ENCODE assay signal across 22 cellular contexts in the genomic region with DNA sequence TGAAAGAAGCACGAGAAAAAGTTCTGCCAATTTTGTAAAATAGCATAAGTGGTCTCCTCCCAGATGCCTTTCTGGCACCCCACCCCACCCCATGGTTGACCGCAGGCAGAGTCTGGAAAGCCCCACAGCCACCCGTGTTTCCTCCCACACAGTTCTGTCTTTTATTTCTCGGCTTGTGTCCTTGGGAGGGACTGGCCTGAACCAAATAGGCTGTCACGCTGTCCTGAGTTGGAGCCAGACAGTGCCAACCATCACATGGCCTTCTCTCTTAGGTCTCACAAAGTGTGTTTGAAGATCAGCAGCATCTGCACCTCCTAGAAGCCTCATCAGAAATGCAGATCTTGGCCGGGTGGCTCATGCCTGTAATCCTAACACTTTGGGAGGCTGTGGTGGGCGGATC. TPM values are rescaled to one million over a fixed set of nuclear protein-coding genes. Genes with fewer than 3 reads are reported as not detected.
DNase-seq lines count a peak whose midpoint lies in the region; ATAC-seq and TF ChIP-seq lines count a peak whose summit lies in the region.
"Had no signal": no experiment of that assay in that cellular context is flagged by ENCODE, and none has a peak within 500 bp of the region (broad histone marks: within the 10 kb centered on the region; RNA-seq: fewer than 3 reads in every experiment).

No MANE protein-coding gene starts in this region.

- peak overlapping the region; percentile 88 for H3K27ac Mint-ChIP-seq in activated B cell treated with CpG ODN at 0.5 μM for 24 hours
- peak overlapping the region; percentile 87 to 97 (median 92) for H3K27ac Mint-ChIP-seq in naive B cell
- H3K27ac Mint-ChIP-seq: neural progenitor cell; T-helper 1 cell treated with Interleukin-12 subunit alpha and Interleukin-12 subunit beta and Interleukin-4 antibody, amounts not matched to agents 30 μg/mL and 1 μg/mL, for 36 hours had no signal

- intact Hi-C loops in activated B cell treated with CpG ODN at 0.5 μM for 24 hours (cut with micrococcal nuclease) (no loop called here), aorta (cut with DNase I) (no loop called here)

- H3K4me1 ChIP-seq in aorta (ENCODE audit: control insufficient read depth in 1 of 2, insufficient read depth in 2 of 2, low read length in 2 of 2) (no peaks in the 10 kb centered on the region), foreskin keratinocyte (peaks cover 13% of the 10 kb centered on the region)
- H3K4me1 ChIP-seq: neural progenitor cell, right atrium auricular region, uterus had no signal

- no peaks in the 10 kb centered on the region for H3K36me3 ChIP-seq in aorta (ENCODE audit: control insufficient read depth in 1 of 2, insufficient read depth in 2 of 2, low read length in 1 of 2)
- H3K36me3 ChIP-seq: neural progenitor cell, right atrium auricular region, uterus had no signal

- no peaks in the 10 kb centered on the region for H3K9me3 ChIP-seq in aorta (ENCODE audit: control insufficient read depth, low read length)
- H3K9me3 ChIP-seq: right atrium auricular region, uterus had no signal

- H3K4me1 Mint-ChIP-seq in activated B cell treated with CpG ODN at 0.5 μM for 24 hours: peaks cover 70% of the 10 kb centered on the region
- H3K4me1 Mint-ChIP-seq in naive B cell: peaks cover 50 to 83% (median 72%) of the 10 kb centered on the region in 3 donors

- ATAC-seq in activated B cell treated with CpG ODN at 0.5 μM for 24 hours (ENCODE audit: low read depth) (peak; percentile 66), naive B cell (ENCODE audit: low read depth in 2 of 2) (peak; percentile 81 to 86), aorta (ENCODE audit: low FRiP score) (peak; percentile 29), GM21515 (IDR thresholded peaks at IDR 0.05; ENCODE audit: unreplicated experiment) (no peak), foreskin keratinocyte (no peak)
- ATAC-seq: activated CD4-positive, CD25-positive, alpha-beta regulatory T cell treated with anti-CD3 and anti-CD28 coated beads, Interleukin-2, amount 50 U/mL, for 24 hours; left lobe of liver; Right ventricle myocardium inferior had no signal

- TF ChIP-seq CTCF in activated B cell treated with CpG ODN at 0.5 μM for 24 hours (IDR thresholded peaks at IDR 0.05): no peak
- TF ChIP-seq CTCF in foreskin keratinocyte (conservative IDR thresholded peaks at IDR 0.05): no peak

- H3K4me3 ChIP-seq in aorta (ENCODE audit: low read length in 2 of 2): no peak overlapping the region
- H3K4me3 ChIP-seq: neural progenitor cell, right atrium auricular region, uterus had no signal

- H3K27me3 ChIP-seq in aorta (ENCODE audit: control insufficient read depth in 1 of 2, insufficient read depth in 2 of 2, low read length in 1 of 2) (no peaks in the 10 kb centered on the region), foreskin keratinocyte (no peaks in the 10 kb centered on the region)
- H3K27me3 ChIP-seq: neural progenitor cell, right atrium auricular region, uterus had no signal

- CTCF ChIA-PET in activated B cell treated with CpG ODN at 0.5 μM for 24 hours (lab: Charles Lee): interaction anchor here (1.4 kb wide), 1 partner anchor 15 kb away, joined by 3 read pairs; no protein-coding TSS in a partner anchor

- H3K27ac ChIP-seq in aorta (ENCODE audit: low read depth in 1 of 2, low read length in 2 of 2) (no peak overlapping the region), foreskin keratinocyte (no peak overlapping the region)
- H3K27ac ChIP-seq: neural progenitor cell, right atrium auricular region, uterus had no signal

- peak; percentile 4 to 26 for DNase-seq in stimulated activated CD8-positive, alpha-beta memory T cell treated with anti-CD3 and anti-CD28 coated beads, Interleukin-2, amount 100 ng/mL, for 1 hour (ENCODE audit: low read depth in 2 of 2)
- DNase-seq in stimulated activated CD8-positive, alpha-beta memory T cell treated with anti-CD3 and anti-CD28 coated beads, Interleukin-4, amount 100 ng/mL, for 48 hours: no peak
- DNase-seq in activated B cell treated with CpG ODN at 0.5 μM for 24 hours (peak; percentile 32), naive B cell (peak; percentile 71), aorta (peak in 1 of 2 donors; percentile 63), foreskin keratinocyte (no peak), 8988T (no peak)
- DNase-seq: cerebellar nuclear complex; DMS 273 treated with DMSO at 0.1 percent for 48 hours; Karpas-422; NCI-H1417; NK-92 treated with Interleukin-12 subunit alpha and Interleukin-12 subunit beta, amount 100 ng/mL, for 24 hours; stimulated activated CD4-positive, alpha-beta T cell treated with anti-CD3 and anti-CD28 coated beads, Interleukin-1b, Interleukin-23, amount 100 ng/mL, for 48 hours; uterus had no signal

- 84 to 85% methylated on average over 7 of the region's 7 CpGs for WGBS in aorta, 2 donors

- peaks cover 4% of the 10 kb centered on the region for H3K9me3 Mint-ChIP-seq in activated B cell treated with CpG ODN at 0.5 μM for 24 hours
- H3K9me3 Mint-ChIP-seq in naive B cell: no peaks in the 10 kb centered on the region

- peak overlapping the region; percentile 63 for H3K4me3 Mint-ChIP-seq in activated B cell treated with CpG ODN at 0.5 μM for 24 hours
- peak overlapping the region; percentile 19 to 90 (median 76) for H3K4me3 Mint-ChIP-seq in naive B cell
- H3K4me3 Mint-ChIP-seq: neural progenitor cell; T-helper 1 cell treated with Interleukin-12 subunit alpha and Interleukin-12 subunit beta and Interleukin-4 antibody, amounts not matched to agents 30 μg/mL and 1 μg/mL, for 36 hours had no signal

- H3K36me3 Mint-ChIP-seq in activated B cell treated with CpG ODN at 0.5 μM for 24 hours (ENCODE audit: low read depth) (no peaks in the 10 kb centered on the region), naive B cell (peaks cover 0 to 4% of the 10 kb centered on the region in 2 donors)
- H3K36me3 Mint-ChIP-seq: neural progenitor cell had no signal

- POLR2A ChIA-PET in activated B cell treated with CpG ODN at 0.5 μM for 24 hours (lab: Charles Lee): interaction anchor here (0.6 to 1.6 kb wide), 4 partner anchors 9 to 166 kb away, joined by 3 to 19 read pairs (median 5); a partner anchor contains a TSS

- H3K27me3 Mint-ChIP-seq in activated B cell treated with CpG ODN at 0.5 μM for 24 hours (no peaks in the 10 kb centered on the region), naive B cell (no peaks in the 10 kb centered on the region)

RNA-seq across cellular contexts. Expression of a gene that starts 10.2 kb away (rescaled TPM):
- total RNA-seq in activated B cell treated with CpG ODN at 0.5 μM for 24 hours: 119 and 124 TPM in 2 replicates
- 100 to 1,000 TPM; 203 to 338 (median 258) TPM for polyA plus RNA-seq in naive B cell (ENCODE audit: low read depth in 6 of 6)
- total RNA-seq in aorta: 10 to 100 TPM; 45.5 to 66.8 TPM
- 10 to 100 TPM; 52.1 to 56.8 TPM for polyA plus RNA-seq in aorta
- 97.7 and 108 TPM in 2 replicates for total RNA-seq in foreskin keratinocyte
- polyA plus RNA-seq in foreskin keratinocyte: 65.7 and 78.8 TPM in 2 replicates

RNA-seq across cellular contexts. Expression of a gene that starts 49.4 kb away (rescaled TPM):
- total RNA-seq in activated B cell treated with CpG ODN at 0.5 μM for 24 hours (0.66 and 2.5 TPM in 2 replicates), aorta (1 to 10 TPM in 1 of 2 donors, under 1 TPM in 1; 0.39 to 1.4 TPM), foreskin keratinocyte (0.42 and 0.48 TPM in 2 replicates)
- polyA plus RNA-seq in naive B cell (ENCODE audit: low read depth in 6 of 6) (1 to 10 TPM in 1 of 6 donors, under 1 TPM in 3, not detected in 2; 0.36 to 1.4 (median 0.75) TPM), aorta (under 1 TPM in 1 of 2 donors, not detected in 1; 0.63 TPM), foreskin keratinocyte (0.03 and 0.08 TPM in 2 replicates)
- total RNA-seq: fibroblast of villous mesenchyme had no signal

Comparison
In these comparisons a context has a peak if more than half of its experiments do, and no peak if none do; other contexts are left out.
1. DNase-seq: peak in stimulated activated CD8-positive, alpha-beta memory T cell treated with anti-CD3 and anti-CD28 coated beads, Interleukin-2, amount 100 ng/mL, for 1 hour (2 of 2), activated B cell treated with CpG ODN at 0.5 μM for 24 hours (single experiment) and naive B cell (single experiment); none in stimulated activated CD8-positive, alpha-beta memory T cell treated with anti-CD3 and anti-CD28 coated beads, Interleukin-4, amount 100 ng/mL, for 48 hours (single experiment), foreskin keratinocyte (0 of 2) and 8988T (single experiment).
2. ATAC-seq: peak in activated B cell treated with CpG ODN at 0.5 μM for 24 hours (single experiment), naive B cell (2 of 2) and aorta (single experiment); none in GM21515 (single experiment) and foreskin keratinocyte (single experiment).